ENCODE assay signal across 1 cellular context in genomic region chr9:30519756-30520155, GRCh38.
TF ChIP-seq lines count a peak whose summit lies in the region.

No MANE protein-coding gene starts in this region.

TF ChIP-seq in HEK293T, 16 proteins besides CTCF, POLR2A, EP300 and RAD21 (continued from another document):
- TF ChIP-seq HDGF (IDR thresholded peaks at IDR 0.05; ENCODE audit: borderline replicate concordance) (no peak), SP1 (IDR thresholded peaks at IDR 0.05) (no peak), CTBP1 (IDR thresholded peaks at IDR 0.05; ENCODE audit: borderline replicate concordance) (no peak), BHLHE40 (IDR thresholded peaks at IDR 0.05; ENCODE audit: borderline replicate concordance) (no peak), LEF1 (IDR thresholded peaks at IDR 0.05; ENCODE audit: borderline replicate concordance) (no peak)
